ENCODE assay signal across 1 cellular context in the genomic region with DNA sequence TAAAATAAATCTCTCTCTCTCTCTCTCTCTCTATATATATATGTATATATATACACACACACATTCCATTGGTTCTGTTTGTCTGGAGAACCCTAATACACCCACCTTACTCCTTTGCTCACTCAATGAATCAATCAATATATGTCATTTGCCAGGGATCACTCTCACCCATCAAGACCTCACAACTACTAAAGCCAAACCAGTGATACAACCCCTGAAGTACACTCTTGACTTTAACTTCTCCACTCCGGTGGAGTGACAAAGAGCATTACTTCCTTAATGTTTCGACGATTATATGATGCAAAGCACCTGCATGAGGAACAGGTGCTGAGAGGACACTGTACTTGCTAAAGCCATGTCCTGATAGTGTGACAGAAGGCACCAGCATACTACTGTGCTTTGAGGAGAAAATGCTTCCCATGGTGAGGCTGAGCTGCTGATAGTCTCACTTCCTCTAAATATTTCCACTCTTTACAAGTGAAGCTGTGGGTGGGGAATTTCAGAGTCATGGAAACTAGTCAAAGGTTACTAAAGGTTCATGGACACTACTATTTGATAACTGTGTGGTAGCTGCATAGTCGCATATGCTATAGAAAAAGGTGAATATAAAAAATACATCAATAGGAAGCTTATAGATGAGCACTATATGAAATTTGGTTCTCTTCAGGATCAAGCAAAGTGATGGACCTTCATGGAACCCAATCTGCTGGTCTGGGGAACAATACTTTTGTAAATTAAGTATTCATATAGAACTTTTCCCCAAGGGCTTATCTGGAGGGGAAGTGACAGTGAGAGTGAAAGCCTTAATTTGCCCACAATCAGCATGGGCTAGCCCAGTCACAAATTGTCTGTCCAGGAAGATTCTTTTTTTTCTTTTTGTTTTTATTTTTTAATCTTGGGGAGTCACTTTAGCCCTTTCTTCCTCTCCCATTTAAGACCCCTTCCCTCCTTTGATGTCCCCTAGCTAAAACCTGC.
TF ChIP-seq lines count a peak whose summit lies in the region.

No MANE protein-coding gene starts in this region.

TF ChIP-seq in GM12878, 131 proteins besides CTCF, POLR2A, EP300 and RAD21 (continued from another document):
- no peak for TF ChIP-seq NKRF (conservative IDR thresholded peaks at IDR 0.05)
- TF ChIP-seq, protein P1, sequence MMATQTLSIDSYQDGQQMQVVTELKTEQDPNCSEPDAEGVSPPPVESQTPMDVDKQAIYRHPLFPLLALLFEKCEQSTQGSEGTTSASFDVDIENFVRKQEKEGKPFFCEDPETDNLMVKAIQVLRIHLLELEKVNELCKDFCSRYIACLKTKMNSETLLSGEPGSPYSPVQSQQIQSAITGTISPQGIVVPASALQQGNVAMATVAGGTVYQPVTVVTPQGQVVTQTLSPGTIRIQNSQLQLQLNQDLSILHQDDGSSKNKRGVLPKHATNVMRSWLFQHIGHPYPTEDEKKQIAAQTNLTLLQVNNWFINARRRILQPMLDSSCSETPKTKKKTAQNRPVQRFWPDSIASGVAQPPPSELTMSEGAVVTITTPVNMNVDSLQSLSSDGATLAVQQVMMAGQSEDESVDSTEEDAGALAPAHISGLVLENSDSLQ (IDR thresholded peaks at IDR 0.05), result peak; percentile 70
- peak; percentile 96 for TF ChIP-seq MTA3 (IDR thresholded peaks at IDR 0.05; ENCODE audit: borderline replicate concordance, low read length)
- peak; percentile 70 for TF ChIP-seq ZNF217 (IDR thresholded peaks at IDR 0.05)
- TF ChIP-seq RUNX3 (IDR thresholded peaks at IDR 0.05; ENCODE audit: low read length), result peak; percentile 80
- TF ChIP-seq EGR1 (IDR thresholded peaks at IDR 0.05; ENCODE audit: borderline replicate concordance in 1 of 2, low read depth in 2 of 2, low read length in 2 of 2), result peak in 1 of 2 experiments; percentile 89; a peak in 2 of 3 replicates
- TF ChIP-seq TARDBP (IDR thresholded peaks at IDR 0.05; ENCODE audit: borderline replicate concordance), result no peak
- TF ChIP-seq LARP7 (IDR thresholded peaks at IDR 0.05), result no peak; the same call in 1 of the 2 replicates
- TF ChIP-seq MXI1 (IDR thresholded peaks at IDR 0.05; ENCODE audit: low read depth, low read length), result peak; percentile 63; the same call in 1 of the 2 replicates
- peak; percentile 98 for TF ChIP-seq NFIC (IDR thresholded peaks at IDR 0.05; ENCODE audit: low read depth, low read length)
- TF ChIP-seq NR2C1 (IDR thresholded peaks at IDR 0.05), result no peak
- no peak for TF ChIP-seq HDAC6 (IDR thresholded peaks at IDR 0.05; ENCODE audit: unreplicated experiment)
- no peak for TF ChIP-seq IRF3 (IDR thresholded peaks at IDR 0.05)
- TF ChIP-seq SPI1 (IDR thresholded peaks at IDR 0.05; ENCODE audit: borderline replicate concordance, insufficient read depth, low read depth, low read length), result peak; percentile 98
- TF ChIP-seq, protein P2, sequence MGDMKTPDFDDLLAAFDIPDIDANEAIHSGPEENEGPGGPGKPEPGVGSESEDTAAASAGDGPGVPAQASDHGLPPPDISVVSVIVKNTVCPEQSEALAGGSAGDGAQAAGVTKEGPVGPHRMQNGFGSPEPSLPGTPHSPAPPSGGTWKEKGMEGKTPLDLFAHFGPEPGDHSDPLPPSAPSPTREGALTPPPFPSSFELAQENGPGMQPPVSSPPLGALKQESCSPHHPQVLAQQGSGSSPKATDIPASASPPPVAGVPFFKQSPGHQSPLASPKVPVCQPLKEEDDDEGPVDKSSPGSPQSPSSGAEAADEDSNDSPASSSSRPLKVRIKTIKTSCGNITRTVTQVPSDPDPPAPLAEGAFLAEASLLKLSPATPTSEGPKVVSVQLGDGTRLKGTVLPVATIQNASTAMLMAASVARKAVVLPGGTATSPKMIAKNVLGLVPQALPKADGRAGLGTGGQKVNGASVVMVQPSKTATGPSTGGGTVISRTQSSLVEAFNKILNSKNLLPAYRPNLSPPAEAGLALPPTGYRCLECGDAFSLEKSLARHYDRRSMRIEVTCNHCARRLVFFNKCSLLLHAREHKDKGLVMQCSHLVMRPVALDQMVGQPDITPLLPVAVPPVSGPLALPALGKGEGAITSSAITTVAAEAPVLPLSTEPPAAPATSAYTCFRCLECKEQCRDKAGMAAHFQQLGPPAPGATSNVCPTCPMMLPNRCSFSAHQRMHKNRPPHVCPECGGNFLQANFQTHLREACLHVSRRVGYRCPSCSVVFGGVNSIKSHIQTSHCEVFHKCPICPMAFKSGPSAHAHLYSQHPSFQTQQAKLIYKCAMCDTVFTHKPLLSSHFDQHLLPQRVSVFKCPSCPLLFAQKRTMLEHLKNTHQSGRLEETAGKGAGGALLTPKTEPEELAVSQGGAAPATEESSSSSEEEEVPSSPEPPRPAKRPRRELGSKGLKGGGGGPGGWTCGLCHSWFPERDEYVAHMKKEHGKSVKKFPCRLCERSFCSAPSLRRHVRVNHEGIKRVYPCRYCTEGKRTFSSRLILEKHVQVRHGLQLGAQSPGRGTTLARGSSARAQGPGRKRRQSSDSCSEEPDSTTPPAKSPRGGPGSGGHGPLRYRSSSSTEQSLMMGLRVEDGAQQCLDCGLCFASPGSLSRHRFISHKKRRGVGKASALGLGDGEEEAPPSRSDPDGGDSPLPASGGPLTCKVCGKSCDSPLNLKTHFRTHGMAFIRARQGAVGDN (IDR thresholded peaks at IDR 0.05), result peak; percentile 70; the same call in 1 of the 2 replicates
- TF ChIP-seq SMARCA5 (IDR thresholded peaks at IDR 0.05), result no peak
- no peak for TF ChIP-seq STAT1 (conservative IDR thresholded peaks at IDR 0.05)
- TF ChIP-seq STAT3 (IDR thresholded peaks at IDR 0.05; ENCODE audit: low read depth, low read length), result no peak
- TF ChIP-seq E2F4 (IDR thresholded peaks at IDR 0.05; ENCODE audit: low read depth, low read length), result no peak
- TF ChIP-seq, protein P3, sequence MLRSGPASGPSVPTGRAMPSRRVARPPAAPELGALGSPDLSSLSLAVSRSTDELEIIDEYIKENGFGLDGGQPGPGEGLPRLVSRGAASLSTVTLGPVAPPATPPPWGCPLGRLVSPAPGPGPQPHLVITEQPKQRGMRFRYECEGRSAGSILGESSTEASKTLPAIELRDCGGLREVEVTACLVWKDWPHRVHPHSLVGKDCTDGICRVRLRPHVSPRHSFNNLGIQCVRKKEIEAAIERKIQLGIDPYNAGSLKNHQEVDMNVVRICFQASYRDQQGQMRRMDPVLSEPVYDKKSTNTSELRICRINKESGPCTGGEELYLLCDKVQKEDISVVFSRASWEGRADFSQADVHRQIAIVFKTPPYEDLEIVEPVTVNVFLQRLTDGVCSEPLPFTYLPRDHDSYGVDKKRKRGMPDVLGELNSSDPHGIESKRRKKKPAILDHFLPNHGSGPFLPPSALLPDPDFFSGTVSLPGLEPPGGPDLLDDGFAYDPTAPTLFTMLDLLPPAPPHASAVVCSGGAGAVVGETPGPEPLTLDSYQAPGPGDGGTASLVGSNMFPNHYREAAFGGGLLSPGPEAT (IDR thresholded peaks at IDR 0.05; ENCODE audit: low read depth), result peak; percentile 98
- TF ChIP-seq HCFC1 (IDR thresholded peaks at IDR 0.05; ENCODE audit: low read length), result no peak
- no peak for TF ChIP-seq ESRRA (IDR thresholded peaks at IDR 0.05; ENCODE audit: low read length)
- TF ChIP-seq HDAC2 (IDR thresholded peaks at IDR 0.05), result no peak
- TF ChIP-seq ZBTB33 (IDR thresholded peaks at IDR 0.05), result no peak
